In genomic region chr10:128268015-128268722, GRCh38 we compare ENCODE assay signal across 9 cellular contexts.
DNase-seq lines count a peak whose midpoint lies in the region; ATAC-seq and TF ChIP-seq lines count a peak whose summit lies in the region.
"Had no signal": no experiment of that assay in that cellular context is flagged by ENCODE, and none has a peak within 500 bp of the region (broad histone marks: within the 10 kb centered on the region; RNA-seq: fewer than 3 reads in every experiment).

No MANE protein-coding gene starts in this region.

- TF ChIP-seq CTCF in GM10266 (IDR thresholded peaks at IDR 0.05; ENCODE audit: control insufficient read depth, insufficient read depth, low read depth, missing control alignments) (peak; percentile 47), LNCaP clone FGC (IDR thresholded peaks at IDR 0.05; ENCODE audit: control insufficient read depth, extremely low read depth, insufficient read depth) (peak; percentile 88)

- peaks cover 32% of the 10 kb centered on the region for H3K27me3 Mint-ChIP-seq in activated CD8-positive, alpha-beta T cell treated with anti-CD3 and anti-CD28 coated beads, Interleukin-2, amount 10 ng/mL, durations not matched to agents 7 days and 5 days (ENCODE audit: low read depth)

- H3K4me1 Mint-ChIP-seq in activated CD8-positive, alpha-beta T cell treated with anti-CD3 and anti-CD28 coated beads, Interleukin-2, amount 10 ng/mL, durations not matched to agents 7 days and 5 days (ENCODE audit: low read depth), result no peaks in the 10 kb centered on the region

- no peak for ATAC-seq in activated CD8-positive, alpha-beta T cell treated with anti-CD3 and anti-CD28 coated beads, Interleukin-2, amount 10 ng/mL, durations not matched to agents 7 days and 5 days
- no peak for ATAC-seq in HG03159 (IDR thresholded peaks at IDR 0.05; ENCODE audit: unreplicated experiment)
- no peak for ATAC-seq in GM18873 (IDR thresholded peaks at IDR 0.05; ENCODE audit: low FRiP score, unreplicated experiment)
- ATAC-seq in GM19455 (IDR thresholded peaks at IDR 0.05; ENCODE audit: unreplicated experiment), result no peak
- no peak for ATAC-seq in HG03135 (IDR thresholded peaks at IDR 0.05; ENCODE audit: unreplicated experiment)

- H3K4me3 ChIP-seq in LNCaP clone FGC (ENCODE audit: low read depth, low read length), result no peak overlapping the region
- H3K4me3 ChIP-seq: SJSA1 had no signal

- no peaks in the 10 kb centered on the region for H3K9me3 Mint-ChIP-seq in activated CD8-positive, alpha-beta T cell treated with anti-CD3 and anti-CD28 coated beads, Interleukin-2, amount 10 ng/mL, durations not matched to agents 7 days and 5 days (ENCODE audit: insufficient read depth)

- CTCF ChIA-PET in activated CD8-positive, alpha-beta T cell treated with anti-CD3 and anti-CD28 coated beads, Interleukin-2, amount 10 ng/mL, durations not matched to agents 7 days and 5 days (lab: Charles Lee), result interaction anchor here (1.3 kb wide), 1 partner anchor 90 kb away, joined by 3 read pairs; no protein-coding TSS in a partner anchor

- DNase-seq in GM10266 (ENCODE audit: extremely low spot score) (no peak), LNCaP clone FGC (ENCODE audit: low read depth) (peak; percentile 13), kidney glomerular epithelial cell (lab: John Stamatoyannopoulos, UW) (peak; percentile 0)
- DNase-seq in activated CD8-positive, alpha-beta T cell treated with anti-CD3 and anti-CD28 coated beads, Interleukin-2, amount 10 ng/mL, durations not matched to agents 7 days and 5 days, result peak; percentile 26

- POLR2A ChIA-PET in activated CD8-positive, alpha-beta T cell treated with anti-CD3 and anti-CD28 coated beads, Interleukin-2, amount 10 ng/mL, durations not matched to agents 7 days and 5 days (lab: Charles Lee), result no interaction called here

- H3K4me3 Mint-ChIP-seq in activated CD8-positive, alpha-beta T cell treated with anti-CD3 and anti-CD28 coated beads, Interleukin-2, amount 10 ng/mL, durations not matched to agents 7 days and 5 days, result no peak overlapping the region

- no peaks in the 10 kb centered on the region for H3K36me3 Mint-ChIP-seq in activated CD8-positive, alpha-beta T cell treated with anti-CD3 and anti-CD28 coated beads, Interleukin-2, amount 10 ng/mL, durations not matched to agents 7 days and 5 days (ENCODE audit: low read depth)

- no peak overlapping the region for H3K27ac Mint-ChIP-seq in activated CD8-positive, alpha-beta T cell treated with anti-CD3 and anti-CD28 coated beads, Interleukin-2, amount 10 ng/mL, durations not matched to agents 7 days and 5 days
